21 cellular contexts compared by ENCODE assay signal in genomic region chr16:9885876-9886275, GRCh38.
DNase-seq lines count a peak whose midpoint lies in the region; ATAC-seq and TF ChIP-seq lines count a peak whose summit lies in the region.
"Had no signal": no experiment of that assay in that cellular context is flagged by ENCODE, and none has a peak within 500 bp of the region (broad histone marks: within the 10 kb centered on the region; RNA-seq: fewer than 3 reads in every experiment).

No MANE protein-coding gene starts in this region.

- H3K27me3 ChIP-seq in mammary epithelial cell (ENCODE audit: insufficient read depth, low read length): no peaks in the 10 kb centered on the region
- H3K27me3 ChIP-seq in neural cell (ENCODE audit: insufficient read depth, low read depth, low read length): no peaks in the 10 kb centered on the region

- H3K4me2 ChIP-seq in mammary epithelial cell (ENCODE audit: insufficient read depth, low read depth, low read length) (no peak overlapping the region), neural cell (ENCODE audit: low read length) (no peak overlapping the region)

- H3K36me3 ChIP-seq in mammary epithelial cell (ENCODE audit: insufficient read depth, low read length) (no peaks in the 10 kb centered on the region), neural cell (ENCODE audit: insufficient read depth, low read length) (no peaks in the 10 kb centered on the region)

- WGBS in mammary epithelial cell (ENCODE audit: low coverage, missing lambda C conversion rate): 81% methylated on average over 1 of the region's 1 CpG

- BruUV-seq in mammary epithelial cell (replicated peaks; lab: Mats Ljungman, UMichigan): no TSS peak
- BruUV-seq in MCF 10A (replicated peaks; lab: Mats Ljungman, UMichigan): no TSS peak

- DNase-seq in mammary epithelial cell: peak; percentile 12
- DNase-seq in MCF 10A (ENCODE audit: unreplicated experiment): no peak
- DNase-seq in epithelial cell of esophagus (ENCODE audit: low read depth): peak; percentile 2
- DNase-seq in glomerular visceral epithelial cell (ENCODE audit: extremely low spot score): no peak
- DNase-seq: ACHN, Calu3, DMS79 treated with DMSO at 0.1 percent for 48 hours, GF-D8, NCI-H1092, NCI-H1417 treated with DMSO at 0.1 percent for 48 hours, NCI-H1694 treated with DMSO at 0.1 percent for 48 hours, NCI-H2081, NCI-H2227 treated with DMSO at 0.1 percent for 48 hours, NCI-H526 treated with DMSO at 0.1 percent for 48 hours, SHP77 treated with DMSO at 0.1 percent for 48 hours had no signal

- no peak overlapping the region for H3K27ac Mint-ChIP-seq in MCF 10A (ENCODE audit: low read depth, unreplicated experiment)

- POLR2A ChIA-PET in MCF 10A (lab: Yijun Ruan, JAX): no interaction called here

- TF ChIP-seq RAD21 in neural cell (conservative IDR thresholded peaks at IDR 0.05): no peak

- no peak for TF ChIP-seq CTCF in mammary epithelial cell (conservative IDR thresholded peaks at IDR 0.05 in 1 of 2, IDR thresholded peaks at IDR 0.05 in 1 of 2; ENCODE audit: extremely low read depth in 1 of 2, insufficient read depth in 1 of 2, low read depth in 1 of 2, low read length in 2 of 2)
- no peak for TF ChIP-seq CTCF in MCF 10A (IDR thresholded peaks at IDR 0.05; ENCODE audit: unreplicated experiment)
- TF ChIP-seq CTCF in epithelial cell of esophagus (IDR thresholded peaks at IDR 0.05; ENCODE audit: insufficient read depth, low read depth, low read length, missing control alignments): no peak
- no peak for TF ChIP-seq CTCF in neural cell (IDR thresholded peaks at IDR 0.05; ENCODE audit: poor library complexity, severe bottlenecking)

- dilution Hi-C loops in mammary epithelial cell (cut with HindIII; ENCODE audit: low sequenced_read_pairs): no loop called here

- H3K36me3 Mint-ChIP-seq in MCF 10A (ENCODE audit: insufficient read depth, unreplicated experiment): no peaks in the 10 kb centered on the region

- H3K79me2 ChIP-seq in mammary epithelial cell (ENCODE audit: insufficient read depth, low read length) (no peaks in the 10 kb centered on the region), neural cell (replicated peaks; ENCODE audit: insufficient read depth, low read length) (no peaks in the 10 kb centered on the region)

- H3K9me3 Mint-ChIP-seq in MCF 10A (ENCODE audit: unreplicated experiment): peaks cover 40% of the 10 kb centered on the region

- H3K9me3 ChIP-seq in mammary epithelial cell (replicated peaks; ENCODE audit: insufficient read depth, low read length) (no peaks in the 10 kb centered on the region), neural cell (ENCODE audit: low read length) (no peaks in the 10 kb centered on the region)

- H3K27ac ChIP-seq in mammary epithelial cell (ENCODE audit: insufficient read depth, low read depth, low read length) (no peak overlapping the region), neural cell (ENCODE audit: low read length) (peak overlapping the region; percentile 37)
- H3K27ac ChIP-seq: 22Rv1, RWPE1 had no signal

- in situ Hi-C loops in mammary epithelial cell (cut with MboI; ENCODE audit: low sequenced_read_pairs in 2 of 2): no loop called here

- no peaks in the 10 kb centered on the region for H3F3A ChIP-seq in neural cell (ENCODE audit: insufficient read depth, low read length, poor library complexity, severe bottlenecking)

- TF ChIP-seq EP300 in neural cell (conservative IDR thresholded peaks at IDR 0.05; ENCODE audit: poor library complexity, severe bottlenecking): no peak

- no peaks in the 10 kb centered on the region for H3K27me3 Mint-ChIP-seq in MCF 10A (ENCODE audit: insufficient read depth, unreplicated experiment)

- H3K4me1 ChIP-seq in mammary epithelial cell (ENCODE audit: insufficient read depth, low read length): no peaks in the 10 kb centered on the region

- CTCF ChIA-PET in mammary epithelial cell (lab: Charles Lee; ENCODE audit: low non-redundant PET) (no interaction called here), MCF 10A (lab: Yijun Ruan, JAX) (no interaction called here)

- H3K4me3 Mint-ChIP-seq in MCF 10A (ENCODE audit: unreplicated experiment): no peak overlapping the region

- ATAC-seq in GM18907 (IDR thresholded peaks at IDR 0.05; ENCODE audit: unreplicated experiment) (no peak), HG02798 (IDR thresholded peaks at IDR 0.05; ENCODE audit: poor library complexity, unreplicated experiment) (no peak)
- ATAC-seq: Panc1 had no signal

- intact Hi-C loops in mammary epithelial cell (cut with micrococcal nuclease): no loop called here
- intact Hi-C loops in MCF 10A (cut with micrococcal nuclease): no loop called here

- H2AFZ ChIP-seq in mammary epithelial cell (ENCODE audit: low read depth, low read length): no peak overlapping the region
- H2AFZ ChIP-seq in neural cell (ENCODE audit: low read depth, low read length): no peak overlapping the region

- H3K4me3 ChIP-seq in mammary epithelial cell (replicated peaks in 1 of 3; ENCODE audit: insufficient read depth in 1 of 3, low read depth in 2 of 3, low read length in 3 of 3) (no peak overlapping the region), epithelial cell of esophagus (ENCODE audit: low read length) (no peak overlapping the region), neural cell (ENCODE audit: low read length) (peak overlapping the region; percentile 38)

- H4K20me1 ChIP-seq in mammary epithelial cell (ENCODE audit: insufficient read depth, low read length) (no peaks in the 10 kb centered on the region), neural cell (ENCODE audit: insufficient read depth) (no peaks in the 10 kb centered on the region)

- no peaks in the 10 kb centered on the region for H3K9me2 ChIP-seq in neural cell (ENCODE audit: insufficient read depth, low read length)

- no peaks in the 10 kb centered on the region for H3K4me1 Mint-ChIP-seq in MCF 10A (ENCODE audit: insufficient read depth, unreplicated experiment)

- H3K9ac ChIP-seq in mammary epithelial cell (ENCODE audit: insufficient read depth, low read length) (no peak overlapping the region), neural cell (ENCODE audit: low read length) (peak overlapping the region; percentile 13)

TF ChIP-seq in neural cell, 6 proteins besides CTCF, POLR2A, EP300 and RAD21:
- TF ChIP-seq MXI1 (conservative IDR thresholded peaks at IDR 0.05; ENCODE audit: poor library complexity, severe bottlenecking) (no peak), TAF1 (IDR thresholded peaks at IDR 0.05; ENCODE audit: low read depth) (no peak), REST (IDR thresholded peaks at IDR 0.05; ENCODE audit: borderline replicate concordance) (no peak), POLR2AphosphoS5 (IDR thresholded peaks at IDR 0.05) (no peak), EZH2 (IDR thresholded peaks at IDR 0.05; ENCODE audit: borderline replicate concordance, insufficient read depth, low read length, poor library complexity, severe bottlenecking) (no peak), SMC3 (conservative IDR thresholded peaks at IDR 0.05; ENCODE audit: poor library complexity) (no peak)
TF ChIP-seq in neural cell: peak in this region for 0.

Comparison
In these comparisons a context has a peak if more than half of its experiments do, and no peak if none do; other contexts are left out.
1. DNase-seq: peak in mammary epithelial cell (single experiment) and epithelial cell of esophagus (single experiment); none in MCF 10A (single experiment) and glomerular visceral epithelial cell (single experiment).